Comparison of ENCODE assay signal across 20 cellular contexts in genomic region chr18:364221-364620, GRCh38.
DNase-seq lines count a peak whose midpoint lies in the region; ATAC-seq and TF ChIP-seq lines count a peak whose summit lies in the region.
"Had no signal": no experiment of that assay in that cellular context is flagged by ENCODE, and none has a peak within 500 bp of the region (broad histone marks: within the 10 kb centered on the region; RNA-seq: fewer than 3 reads in every experiment).

No MANE protein-coding gene starts in this region.

- H3K79me2 ChIP-seq in ACC112 (ENCODE audit: control insufficient read depth, insufficient read depth, low read length, unreplicated experiment) (no peaks in the 10 kb centered on the region), osteoblast (ENCODE audit: insufficient read depth, low read length) (no peaks in the 10 kb centered on the region)

- H3K9me3 Mint-ChIP-seq in activated naive CD8-positive, alpha-beta T cell treated with anti-CD3 and anti-CD28 coated beads for 36 hours: no peaks in the 10 kb centered on the region
- H3K9me3 Mint-ChIP-seq: CD4-positive, CD25-positive, alpha-beta regulatory T cell; HFFc6 had no signal

- TF ChIP-seq CTCF in LNCaP clone FGC (IDR thresholded peaks at IDR 0.05; ENCODE audit: control insufficient read depth, extremely low read depth, insufficient read depth) (no peak), choroid plexus epithelial cell (conservative IDR thresholded peaks at IDR 0.05; ENCODE audit: low read depth, low read length) (no peak), osteoblast (IDR thresholded peaks at IDR 0.05; ENCODE audit: extremely low read depth, low read depth, low read length) (no peak)

- H4K20me1 ChIP-seq in osteoblast (ENCODE audit: insufficient read depth, low read length): no peaks in the 10 kb centered on the region

- DNase-seq in LNCaP clone FGC (ENCODE audit: low read depth) (peak; percentile 15), choroid plexus epithelial cell (ENCODE audit: low read depth) (peak; percentile 16), osteoblast (ENCODE audit: insufficient read length, low spot score, missing footprints) (no peak), dermis blood vessel endothelial cell (no peak), DMS114 treated with DMSO at 0.1 percent for 48 hours (lab: John Stamatoyannopoulos, UW; ENCODE audit: unreplicated experiment) (no peak)
- DNase-seq in activated naive CD8-positive, alpha-beta T cell treated with anti-CD3 and anti-CD28 coated beads for 36 hours: no peak
- DNase-seq: AML-193; CD4-positive, CD25-positive, alpha-beta regulatory T cell; DND-41; HFFc6; KG1; MG63; NCI-H1092 treated with DMSO at 0.1 percent for 48 hours; NCI-H1694; NCI-H2107; NCI-H226; NCI-H526; RPMI8226 had no signal

- H3K4me2 ChIP-seq in osteoblast (ENCODE audit: insufficient read depth, low read length): peak overlapping the region; percentile 67

- H3K27ac ChIP-seq in ACC112 (ENCODE audit: low read depth, low read length): peak overlapping the region; percentile 84
- peak overlapping the region; percentile 87 for H3K27ac ChIP-seq in osteoblast (ENCODE audit: low read depth, low read length)

- H3K36me3 ChIP-seq in ACC112 (ENCODE audit: insufficient read depth, low read length) (no peaks in the 10 kb centered on the region), osteoblast (ENCODE audit: insufficient read depth, low read length) (no peaks in the 10 kb centered on the region)
- H3K36me3 ChIP-seq: MG63 had no signal

- H2AFZ ChIP-seq in ACC112 (ENCODE audit: low read length, unreplicated experiment) (no peak overlapping the region), osteoblast (ENCODE audit: low read length) (no peak overlapping the region)

- H3K36me3 Mint-ChIP-seq in activated naive CD8-positive, alpha-beta T cell treated with anti-CD3 and anti-CD28 coated beads for 36 hours: no peaks in the 10 kb centered on the region
- H3K36me3 Mint-ChIP-seq: CD4-positive, CD25-positive, alpha-beta regulatory T cell had no signal

- H3K4me3 ChIP-seq in ACC112 (ENCODE audit: low read depth, low read length) (no peak overlapping the region), LNCaP clone FGC (ENCODE audit: low read depth, low read length) (no peak overlapping the region), choroid plexus epithelial cell (ENCODE audit: low read depth, low read length) (no peak overlapping the region), osteoblast (ENCODE audit: insufficient read depth, low read length) (no peak overlapping the region)
- H3K4me3 ChIP-seq: MG63 had no signal

- no peak for ATAC-seq in GM21786 (IDR thresholded peaks at IDR 0.05; ENCODE audit: unreplicated experiment)

- H3K4me3 Mint-ChIP-seq in activated naive CD8-positive, alpha-beta T cell treated with anti-CD3 and anti-CD28 coated beads for 36 hours: no peak overlapping the region
- H3K4me3 Mint-ChIP-seq: CD4-positive, CD25-positive, alpha-beta regulatory T cell; HFFc6 had no signal

- no peaks in the 10 kb centered on the region for H3K27me3 ChIP-seq in ACC112 (ENCODE audit: insufficient read depth, low read length)
- no peaks in the 10 kb centered on the region for H3K27me3 ChIP-seq in osteoblast (ENCODE audit: insufficient read depth, low read length)
- H3K27me3 ChIP-seq: MG63 had no signal

- peaks cover 8% of the 10 kb centered on the region for H3K27me3 Mint-ChIP-seq in activated naive CD8-positive, alpha-beta T cell treated with anti-CD3 and anti-CD28 coated beads for 36 hours
- H3K27me3 Mint-ChIP-seq: CD4-positive, CD25-positive, alpha-beta regulatory T cell had no signal

- no peak overlapping the region for H3K27ac Mint-ChIP-seq in activated naive CD8-positive, alpha-beta T cell treated with anti-CD3 and anti-CD28 coated beads for 36 hours
- H3K27ac Mint-ChIP-seq: CD4-positive, CD25-positive, alpha-beta regulatory T cell had no signal

- no peaks in the 10 kb centered on the region for H3K9me3 ChIP-seq in osteoblast (ENCODE audit: low read depth, low read length)
- H3K9me3 ChIP-seq: MG63 had no signal

- H3K4me1 Mint-ChIP-seq in activated naive CD8-positive, alpha-beta T cell treated with anti-CD3 and anti-CD28 coated beads for 36 hours: no peaks in the 10 kb centered on the region
- H3K4me1 Mint-ChIP-seq: CD4-positive, CD25-positive, alpha-beta regulatory T cell had no signal

- H3K4me1 ChIP-seq in ACC112 (ENCODE audit: control insufficient read depth, insufficient read depth, low read length, unreplicated experiment) (peaks cover 36% of the 10 kb centered on the region), osteoblast (ENCODE audit: insufficient read depth, low read length) (peaks cover 47% of the 10 kb centered on the region)

Comparison
In these comparisons a context has a peak if more than half of its experiments do, and no peak if none do; other contexts are left out.
1. DNase-seq: peak in LNCaP clone FGC (single experiment) and choroid plexus epithelial cell (single experiment); none in osteoblast (single experiment), activated naive CD8-positive, alpha-beta T cell treated with anti-CD3 and anti-CD28 coated beads for 36 hours (single experiment), dermis blood vessel endothelial cell (single experiment) and DMS114 treated with DMSO at 0.1 percent for 48 hours (single experiment).